6 cellular contexts compared by ENCODE assay signal in the genomic region with DNA sequence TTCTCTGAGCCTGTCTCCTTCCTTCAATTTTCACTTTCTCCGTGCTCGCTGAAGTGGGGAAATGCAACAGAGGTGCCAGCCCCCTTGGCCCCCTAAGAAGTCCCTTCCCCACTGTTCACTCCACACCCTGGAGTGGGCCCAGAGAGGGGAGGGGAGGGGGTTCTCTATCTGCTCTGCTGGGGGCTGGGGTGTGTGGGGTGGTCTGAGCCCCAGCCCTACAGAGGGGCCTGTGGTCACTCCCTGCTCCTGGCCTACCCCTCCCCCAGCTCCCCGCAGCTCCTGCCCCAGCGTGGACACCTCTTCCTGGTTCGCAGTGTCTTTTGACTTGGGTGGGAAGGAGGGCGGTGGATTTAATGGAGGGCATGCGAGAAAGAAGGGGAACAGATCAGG. TPM values are rescaled to one million over a fixed set of nuclear protein-coding genes. Genes with fewer than 3 reads are reported as not detected.
DNase-seq lines count a peak whose midpoint lies in the region; ATAC-seq and TF ChIP-seq lines count a peak whose summit lies in the region.

No MANE protein-coding gene starts in this region.

- ATAC-seq in T-helper 17 cell (no peak), GM18519 (IDR thresholded peaks at IDR 0.05; ENCODE audit: low FRiP score, unreplicated experiment) (no peak)
- no peak for ATAC-seq in stimulated activated naive B cell treated with anti-CD40 and anti-IgM and Interleukin-4, amounts not matched to agents 10 μg/mL and 1 μg/mL and 100 μg/mL, for 72 hours (replicated peaks)

- H2AFZ ChIP-seq in fibroblast of lung (ENCODE audit: low read length): no peak overlapping the region

- H3K4me2 ChIP-seq in fibroblast of lung (ENCODE audit: extremely low read depth, insufficient read depth, low read length): peak overlapping the region; percentile 99

- H3K4me1 Mint-ChIP-seq in T-helper 17 cell: peaks cover 26% of the 10 kb centered on the region
- H3K4me1 Mint-ChIP-seq in stimulated activated naive B cell treated with anti-CD40 and anti-IgM and Interleukin-4, amounts not matched to agents 10 μg/mL and 1 μg/mL and 100 μg/mL, for 72 hours: peaks cover 26 to 34% of the 10 kb centered on the region in 2 donors

- peak overlapping the region; percentile 65 for H3K27ac Mint-ChIP-seq in T-helper 17 cell
- peak overlapping the region; percentile 32 for H3K27ac Mint-ChIP-seq in stimulated activated naive B cell treated with anti-CD40 and anti-IgM and Interleukin-4, amounts not matched to agents 10 μg/mL and 1 μg/mL and 100 μg/mL, for 72 hours

- H3K4me3 Mint-ChIP-seq in T-helper 17 cell: peak overlapping the region; percentile 94
- peak overlapping the region; percentile 61 to 84 for H3K4me3 Mint-ChIP-seq in stimulated activated naive B cell treated with anti-CD40 and anti-IgM and Interleukin-4, amounts not matched to agents 10 μg/mL and 1 μg/mL and 100 μg/mL, for 72 hours

- peaks cover 52% of the 10 kb centered on the region for H3K79me2 ChIP-seq in fibroblast of lung (ENCODE audit: control insufficient read depth, insufficient read depth, low read length)

- TF ChIP-seq CTCF in fibroblast of lung (conservative IDR thresholded peaks at IDR 0.05 in 1 of 2, IDR thresholded peaks at IDR 0.05 in 1 of 2; ENCODE audit: low read depth in 1 of 2, low read length in 2 of 2): no peak

- peaks cover 7% of the 10 kb centered on the region for H3K36me3 Mint-ChIP-seq in T-helper 17 cell (ENCODE audit: low read depth)
- peaks cover 14 to 16% of the 10 kb centered on the region in 2 donors for H3K36me3 Mint-ChIP-seq in stimulated activated naive B cell treated with anti-CD40 and anti-IgM and Interleukin-4, amounts not matched to agents 10 μg/mL and 1 μg/mL and 100 μg/mL, for 72 hours

- H3K9me3 ChIP-seq in T-helper 17 cell (ENCODE audit: control insufficient read depth, low read length, poor library complexity, severe bottlenecking): no peaks in the 10 kb centered on the region
- no peaks in the 10 kb centered on the region for H3K9me3 ChIP-seq in fibroblast of lung (ENCODE audit: control insufficient read depth, insufficient read depth, low read depth, low read length)

- H3K4me1 ChIP-seq in fibroblast of lung (ENCODE audit: control insufficient read depth, extremely low read depth, insufficient read depth, low read length): peaks cover 27% of the 10 kb centered on the region

- peaks cover 2% of the 10 kb centered on the region for H4K20me1 ChIP-seq in fibroblast of lung (ENCODE audit: control insufficient read depth, extremely low read depth, insufficient read depth, low read length)

- DNase-seq in T-helper 17 cell: no peak
- DNase-seq in fibroblast of lung (ENCODE audit: low read depth in 2 of 2): no peak
- DNase-seq in stimulated activated naive B cell treated with anti-CD40 and anti-IgM and Interleukin-4, amounts not matched to agents 10 μg/mL and 1 μg/mL and 100 μg/mL, for 72 hours: no peak
- no peak for DNase-seq in NOMO-1 (lab: John Stamatoyannopoulos, UW; ENCODE audit: unreplicated experiment in 2 of 2)
- DNase-seq in medulla oblongata (ENCODE audit: extremely low spot score): no peak

- no peaks in the 10 kb centered on the region for H3K27me3 ChIP-seq in fibroblast of lung (ENCODE audit: control insufficient read depth, insufficient read depth, low read length)

- H3K9me3 Mint-ChIP-seq in stimulated activated naive B cell treated with anti-CD40 and anti-IgM and Interleukin-4, amounts not matched to agents 10 μg/mL and 1 μg/mL and 100 μg/mL, for 72 hours: no peaks in the 10 kb centered on the region

- H3K4me3 ChIP-seq in fibroblast of lung (replicated peaks in 1 of 4; ENCODE audit: control extremely low read depth in 1 of 4, insufficient read depth in 1 of 4, low read depth in 3 of 4, low read length in 4 of 4): peak overlapping the region; percentile 75 to 98 (median 89)

- peak overlapping the region; percentile 99 for H3K27ac ChIP-seq in fibroblast of lung (ENCODE audit: insufficient read depth, low read length)

- H3K36me3 ChIP-seq in fibroblast of lung (ENCODE audit: control insufficient read depth, insufficient read depth, low read length): peaks cover 29% of the 10 kb centered on the region

- no peaks in the 10 kb centered on the region for H3K27me3 Mint-ChIP-seq in T-helper 17 cell
- H3K27me3 Mint-ChIP-seq in stimulated activated naive B cell treated with anti-CD40 and anti-IgM and Interleukin-4, amounts not matched to agents 10 μg/mL and 1 μg/mL and 100 μg/mL, for 72 hours: no peaks in the 10 kb centered on the region

- peak overlapping the region; percentile 95 for H3K9ac ChIP-seq in fibroblast of lung (ENCODE audit: insufficient read depth, low read length)

RNA-seq across cellular contexts. Expression of gene LZTS2, which starts 1.0 kb away (rescaled TPM):
- 10 to 100 TPM; 16.0 to 23.4 TPM for total RNA-seq in T-helper 17 cell
- total RNA-seq in fibroblast of lung: 120 and 129 TPM in 2 replicates
- polyA plus RNA-seq in fibroblast of lung: 33.2 and 34.7 TPM in 2 replicates
- polyA plus RNA-seq in fibroblast of lung (2012): 71.7 and 81.3 TPM in 2 replicates
- 51.1 and 59.0 TPM in 2 replicates for polyA minus RNA-seq in fibroblast of lung (ENCODE audit: low replicate concordance)

RNA-seq across cellular contexts. Expression of gene TWNK, which starts 13.3 kb away (rescaled TPM):
- total RNA-seq in T-helper 17 cell (1 to 10 TPM; 3.8 to 5.7 TPM), fibroblast of lung (6.1 and 8.0 TPM in 2 replicates)
- polyA plus RNA-seq in fibroblast of lung: 3.8 and 6.7 TPM in 2 replicates
- polyA plus RNA-seq in fibroblast of lung (2012): 4.1 and 6.2 TPM in 2 replicates
- polyA minus RNA-seq in fibroblast of lung (ENCODE audit: low replicate concordance): 7.5 and 14.6 TPM in 2 replicates

RNA-seq across cellular contexts. Expression of gene MRPL43, which starts 13.3 kb away (rescaled TPM):
- total RNA-seq in T-helper 17 cell: 10 to 100 TPM; 30.8 to 39.0 TPM
- 54.4 and 61.4 TPM in 2 replicates for total RNA-seq in fibroblast of lung
- 62.1 and 87.5 TPM in 2 replicates for polyA plus RNA-seq in fibroblast of lung
- 102 and 139 TPM in 2 replicates for polyA plus RNA-seq in fibroblast of lung (2012)
- polyA minus RNA-seq in fibroblast of lung (ENCODE audit: low replicate concordance): 31.9 and 43.6 TPM in 2 replicates

RNA-seq across cellular contexts. Expression of gene PDZD7, which starts 30.3 kb away (rescaled TPM):
- total RNA-seq in T-helper 17 cell: 1 to 10 TPM in 1 of 2 donors, under 1 TPM in 1; 0.65 to 1.1 TPM
- total RNA-seq in fibroblast of lung: 1.3 TPM in 2 replicates
- 0.42 and 0.50 TPM in 2 replicates for polyA plus RNA-seq in fibroblast of lung
- 1.0 and 1.4 TPM in 2 replicates for polyA plus RNA-seq in fibroblast of lung (2012)
- polyA minus RNA-seq in fibroblast of lung (ENCODE audit: low replicate concordance): 0.08 TPM in 1 of 2 replicates, not detected in the other

RNA-seq across cellular contexts. Expression of gene SFXN3, which starts 30.4 kb away (rescaled TPM):
- total RNA-seq in T-helper 17 cell (10 to 100 TPM; 40.8 to 51.5 TPM), fibroblast of lung (39.3 and 55.0 TPM in 2 replicates)
- polyA plus RNA-seq in fibroblast of lung: 79.3 and 90.9 TPM in 2 replicates
- polyA plus RNA-seq in fibroblast of lung (2012): 48.7 and 51.3 TPM in 2 replicates
- 125 and 157 TPM in 2 replicates for polyA minus RNA-seq in fibroblast of lung (ENCODE audit: low replicate concordance)
